Comparison of ENCODE assay signal across 13 cellular contexts in genomic region chr17:46788796-46789195, GRCh38. TPM values are rescaled to one million over a fixed set of nuclear protein-coding genes. Genes with fewer than 3 reads are reported as not detected.
DNase-seq lines count a peak whose midpoint lies in the region; ATAC-seq and TF ChIP-seq lines count a peak whose summit lies in the region.
"Had no signal": no experiment of that assay in that cellular context is flagged by ENCODE, and none has a peak within 500 bp of the region (broad histone marks: within the 10 kb centered on the region; RNA-seq: fewer than 3 reads in every experiment).

No MANE protein-coding gene starts in this region.

- peaks cover 30% of the 10 kb centered on the region for H3K36me3 Mint-ChIP-seq in mesothelial cell of epicardium
- H3K36me3 Mint-ChIP-seq: CD4-positive, CD25-positive, alpha-beta regulatory T cell had no signal

- H3K36me3 ChIP-seq in Panc1 (ENCODE audit: control insufficient read depth, insufficient read depth, low read length): no peaks in the 10 kb centered on the region
- H3K36me3 ChIP-seq: BLaER1 treated with 17β-estradiol and CSF1 and Interleukin-3, amounts not matched to agents 10 nM and 100 nM had no signal

- H3K27ac ChIP-seq in Panc1 (ENCODE audit: low read length): no peak overlapping the region
- H3K27ac ChIP-seq: BLaER1 treated with 17β-estradiol and CSF1 and Interleukin-3, amounts not matched to agents 10 nM and 100 nM had no signal

- H3K27me3 ChIP-seq in Panc1 (ENCODE audit: control insufficient read depth, insufficient read depth, low read length): no peaks in the 10 kb centered on the region
- H3K27me3 ChIP-seq: BLaER1 treated with 17β-estradiol and CSF1 and Interleukin-3, amounts not matched to agents 10 nM and 100 nM had no signal

- TF ChIP-seq CTCF in Panc1 (IDR thresholded peaks at IDR 0.05) (no peak), mesothelial cell of epicardium (IDR thresholded peaks at IDR 0.05; ENCODE audit: unreplicated experiment) (no peak)

- H3K9me3 ChIP-seq in Panc1 (ENCODE audit: control insufficient read depth, insufficient read depth, low read depth, low read length): no peaks in the 10 kb centered on the region

- in situ Hi-C loops in Panc1 (cut with HindIII; ENCODE audit: low pct_unique_long_range_greater_than_20kb, low sequenced_read_pairs): no loop called here

- no TSS peak for BruUV-seq in Panc1 (replicated peaks; lab: Mats Ljungman, UMichigan)

- H3K27me3 Mint-ChIP-seq in mesothelial cell of epicardium (ENCODE audit: low read depth): no peaks in the 10 kb centered on the region

- intact Hi-C loops in Panc1 (cut with micrococcal nuclease; ENCODE audit: unreplicated experiment): no loop called here

- H3K4me3 Mint-ChIP-seq in mesothelial cell of epicardium: no peak overlapping the region
- H3K4me3 Mint-ChIP-seq: CD4-positive, CD25-positive, alpha-beta regulatory T cell had no signal

- H3K27ac Mint-ChIP-seq in mesothelial cell of epicardium: peak overlapping the region; percentile 83
- H3K27ac Mint-ChIP-seq: CD4-positive, CD25-positive, alpha-beta regulatory T cell had no signal

- POLR2A ChIA-PET in Panc1 (lab: Charles Lee): interaction anchor here (0.6 kb wide), 1 partner anchor 70 kb away, joined by 4 read pairs; no protein-coding TSS in a partner anchor

- peaks cover 62% of the 10 kb centered on the region for H3K4me1 Mint-ChIP-seq in mesothelial cell of epicardium
- H3K4me1 Mint-ChIP-seq: CD4-positive, CD25-positive, alpha-beta regulatory T cell had no signal

- CTCF ChIA-PET in Panc1 (lab: Charles Lee): no interaction called here

- ATAC-seq in Panc1: 0 out of 2 replicates have a peak, but pooled peaks have one; percentile 38

- DNase-seq in NCI-H146 (lab: John Stamatoyannopoulos, UW) (peak; percentile 76), Panc1 (ENCODE audit: low read depth, low spot score) (no peak), mesothelial cell of epicardium (ENCODE audit: low spot score in 2 of 2, unreplicated experiment in 2 of 2) (no peak), DMS 273 (lab: John Stamatoyannopoulos, UW; ENCODE audit: unreplicated experiment) (no peak), NOMO-1 (lab: John Stamatoyannopoulos, UW; ENCODE audit: unreplicated experiment in 2 of 2) (no peak), islet precursor cell (no peak)
- no peak for DNase-seq in activated T-cell treated with anti-CD3 and anti-CD28 coated beads, Interleukin-2, amount 50 U/mL, for 48 hours
- DNase-seq: ACHN; CD4-positive, CD25-positive, alpha-beta regulatory T cell; DMS 273 treated with DMSO at 0.1 percent for 48 hours; H7; IMR-90 had no signal

- H3K4me3 ChIP-seq in Panc1 (ENCODE audit: low read depth in 2 of 2, low read length in 2 of 2): no peak overlapping the region
- H3K4me3 ChIP-seq: BLaER1 treated with 17β-estradiol and CSF1 and Interleukin-3, amounts not matched to agents 10 nM and 100 nM had no signal

- no peaks in the 10 kb centered on the region for H3K4me1 ChIP-seq in Panc1 (ENCODE audit: control insufficient read depth, insufficient read depth, low read length)

- no peaks in the 10 kb centered on the region for H3K9me3 Mint-ChIP-seq in mesothelial cell of epicardium

RNA-seq across cellular contexts. Expression of gene WNT3, which starts 29.7 kb away (rescaled TPM):
- total RNA-seq in Panc1 (2021; ENCODE audit: unreplicated experiment): 3.4 TPM
- 2.9 TPM for polyA plus RNA-seq in Panc1 (2012; ENCODE audit: insufficient read length)
- 64.2 to 66.4 TPM (median 65.7 TPM) in 3 replicates for total RNA-seq in mesothelial cell of epicardium
- total RNA-seq: CD4-positive, CD25-positive, alpha-beta regulatory T cell had no signal
- polyA plus RNA-seq: CD4-positive, CD25-positive, alpha-beta regulatory T cell had no signal

Comparison
In these comparisons a context has a peak if more than half of its experiments do, and no peak if none do; other contexts are left out.
1. RNA of gene WNT3, which starts 29.7 kb away (total RNA-seq): 64.2 to 66.4 TPM in mesothelial cell of epicardium; 3.4 TPM in Panc1 (single experiment); every median in the first group is over 10 times any median in the second.